23 cellular contexts compared by ENCODE assay signal in genomic region chr9:97997330-97998276, GRCh38. TPM values are rescaled to one million over a fixed set of nuclear protein-coding genes. Genes with fewer than 3 reads are reported as not detected.
DNase-seq lines count a peak whose midpoint lies in the region; ATAC-seq and TF ChIP-seq lines count a peak whose summit lies in the region.
"Had no signal": no experiment of that assay in that cellular context is flagged by ENCODE, and none has a peak within 500 bp of the region (broad histone marks: within the 10 kb centered on the region; RNA-seq: fewer than 3 reads in every experiment).

No MANE protein-coding gene starts in this region.

- H2AFZ ChIP-seq in SK-N-SH (ENCODE audit: low read depth) = no peak overlapping the region
- H2AFZ ChIP-seq in Karpas-422 (ENCODE audit: low read length) = no peak overlapping the region

- no peak overlapping the region for H3K9ac ChIP-seq in SK-N-SH
- H3K9ac ChIP-seq in Karpas-422 (ENCODE audit: low read length) = no peak overlapping the region

- H3K36me3 Mint-ChIP-seq in osteocyte (ENCODE audit: unreplicated experiment) = peaks cover 26% of the 10 kb centered on the region

- H3K9me2 ChIP-seq in SK-N-SH (no peaks in the 10 kb centered on the region), Karpas-422 (replicated peaks; ENCODE audit: insufficient read depth, low read length) (no peaks in the 10 kb centered on the region)

- 96% methylated on average over 3 of the region's 3 CpGs for WGBS in SK-N-SH (ENCODE audit: low lambda C conversion rate)

- H3F3A ChIP-seq in SK-N-SH (replicated peaks; ENCODE audit: insufficient read depth) = peaks cover 12% of the 10 kb centered on the region

- H3K27me3 ChIP-seq in SK-N-SH (ENCODE audit: insufficient read depth) = no peaks in the 10 kb centered on the region
- no peaks in the 10 kb centered on the region for H3K27me3 ChIP-seq in Karpas-422 (ENCODE audit: low read length)

- POLR2A ChIA-PET in SK-N-SH (lab: Yijun Ruan, JAX) = interaction anchor here (1.0 kb wide), 1 partner anchor 10 kb away, joined by 3 read pairs; no protein-coding TSS in a partner anchor

- TF ChIP-seq CTCF in SK-N-SH (IDR thresholded peaks at IDR 0.05) (no peak), choroid plexus epithelial cell (conservative IDR thresholded peaks at IDR 0.05; ENCODE audit: low read depth, low read length) (no peak), osteocyte (IDR thresholded peaks at IDR 0.05) (no peak)

- no peak for DNase-seq in SK-N-SH
- DNase-seq in Karpas-422 = no peak
- peak; percentile 20 for DNase-seq in choroid plexus epithelial cell (ENCODE audit: low read depth)
- no peak for DNase-seq in osteocyte (ENCODE audit: extremely low spot score, unreplicated experiment)
- no peak for DNase-seq in D341Med (ENCODE audit: low spot score)
- DNase-seq: activated CD4-positive, alpha-beta T cell treated with anti-CD3 and anti-CD28 coated beads for 36 hours; DMS79; hypothalamus; NCI-H1092; NCI-H187 treated with DMSO at 0.1 percent for 48 hours; nephron progenitor cell had no signal

- H3K9me3 Mint-ChIP-seq in osteocyte (ENCODE audit: unreplicated experiment) = no peaks in the 10 kb centered on the region
- H3K9me3 Mint-ChIP-seq: activated naive CD4-positive, alpha-beta T cell treated with anti-CD3 and anti-CD28 coated beads, Interleukin-2, amount 50 U/mL, for 24 hours; nephron progenitor cell had no signal

- H3K9me3 ChIP-seq in SK-N-SH (no peaks in the 10 kb centered on the region), Karpas-422 (ENCODE audit: low read length) (no peaks in the 10 kb centered on the region)

- ATAC-seq in SK-N-SH treated with all-trans-retinoic acid at 6 μM for 48 hours (no peak), HG02571 (IDR thresholded peaks at IDR 0.05; ENCODE audit: unreplicated experiment) (no peak), GM18861 (IDR thresholded peaks at IDR 0.05; ENCODE audit: unreplicated experiment) (no peak)
- ATAC-seq: activated CD4-positive, alpha-beta T cell treated with anti-CD3 and anti-CD28 coated beads for 36 hours; sciatic nerve had no signal

- H3K4me3 ChIP-seq in SK-N-SH (ENCODE audit: low read depth in 2 of 2, low read length in 1 of 2) = no peak overlapping the region
- no peak overlapping the region for H3K4me3 ChIP-seq in Karpas-422 (ENCODE audit: low read length)
- no peak overlapping the region for H3K4me3 ChIP-seq in choroid plexus epithelial cell (ENCODE audit: low read depth, low read length)
- H3K4me3 ChIP-seq: SK-N-MC had no signal

- H3K27me3 Mint-ChIP-seq in osteocyte (ENCODE audit: unreplicated experiment) = no peaks in the 10 kb centered on the region
- H3K27me3 Mint-ChIP-seq: activated CD4-positive, alpha-beta T cell treated with anti-CD3 and anti-CD28 coated beads for 36 hours; activated naive CD4-positive, alpha-beta T cell treated with anti-CD3 and anti-CD28 coated beads, Interleukin-2, amount 50 U/mL, for 24 hours had no signal

- H3K4me1 Mint-ChIP-seq in osteocyte (ENCODE audit: unreplicated experiment) = peaks cover 21% of the 10 kb centered on the region

- no peak overlapping the region for H3K4me3 Mint-ChIP-seq in osteocyte (ENCODE audit: unreplicated experiment)
- H3K4me3 Mint-ChIP-seq: activated CD4-positive, alpha-beta T cell treated with anti-CD3 and anti-CD28 coated beads for 36 hours; activated naive CD4-positive, alpha-beta T cell treated with anti-CD3 and anti-CD28 coated beads, Interleukin-2, amount 50 U/mL, for 24 hours; nephron progenitor cell had no signal

- TF ChIP-seq EP300 in SK-N-SH (IDR thresholded peaks at IDR 0.05; ENCODE audit: borderline replicate concordance in 1 of 2, low read depth in 1 of 2, low read length in 1 of 2) = no peak

- peak overlapping the region in 1 of 2 experiments; percentile 9; a peak in 2 of 4 replicates for H3K27ac ChIP-seq in SK-N-SH (ENCODE audit: low read depth in 2 of 2, low read length in 1 of 2)
- peak overlapping the region; percentile 39 for H3K27ac ChIP-seq in Karpas-422 (ENCODE audit: low read length)
- H3K27ac ChIP-seq: RWPE1, SK-N-MC had no signal

- H3K4me1 ChIP-seq in SK-N-SH (ENCODE audit: control insufficient read depth in 1 of 2, insufficient read depth in 2 of 2, low read depth in 1 of 2, low read length in 1 of 2) (no peaks in the 10 kb centered on the region), Karpas-422 (ENCODE audit: low read length) (peaks cover 65% of the 10 kb centered on the region)

- H3K4me2 ChIP-seq in SK-N-SH (peak overlapping the region; percentile 18; the same call in 1 of the 2 replicates), Karpas-422 (ENCODE audit: low read depth, low read length, poor library complexity, severe bottlenecking) (no peak overlapping the region)

- H3K36me3 ChIP-seq in SK-N-SH (replicated peaks in 1 of 2; ENCODE audit: control insufficient read depth in 1 of 2, insufficient read depth in 2 of 2, low read length in 1 of 2) (peaks cover 48 to 51% of the 10 kb centered on the region in 2 experiments), Karpas-422 (ENCODE audit: insufficient read depth, low read length) (peaks cover 76% of the 10 kb centered on the region)

- H3K27ac Mint-ChIP-seq in osteocyte (ENCODE audit: unreplicated experiment) = peak overlapping the region; percentile 41
- H3K27ac Mint-ChIP-seq: nephron progenitor cell had no signal

- peaks cover 97% of the 10 kb centered on the region for H3K79me2 ChIP-seq in SK-N-SH (ENCODE audit: insufficient read depth)
- H3K79me2 ChIP-seq in Karpas-422 (ENCODE audit: low read length) = peaks cover 94% of the 10 kb centered on the region

- CTCF ChIA-PET in SK-N-SH (lab: Yijun Ruan, JAX) = interaction anchor here (0.8 to 2.3 kb wide), 5 partner anchors 10 to 799 kb away, joined by 3 to 13 read pairs (median 6); partner anchors contain the start of genes ANKS6, ANP32B and TRMO

- peaks cover 54% of the 10 kb centered on the region for H4K20me1 ChIP-seq in SK-N-SH (ENCODE audit: insufficient read depth)
- peaks cover 5% of the 10 kb centered on the region; the same call in 1 of the 2 replicates for H4K20me1 ChIP-seq in Karpas-422 (ENCODE audit: insufficient read depth, low read depth, low read length)

- TF ChIP-seq RAD21 in SK-N-SH (IDR thresholded peaks at IDR 0.05; ENCODE audit: low read length) = no peak

TF ChIP-seq in SK-N-SH, 30 proteins besides CTCF, POLR2A, EP300 and RAD21 (continues in another document):
- TF ChIP-seq ELF1 (IDR thresholded peaks at IDR 0.05) = no peak

TF ChIP-seq in SK-N-SH treated with all-trans-retinoic acid at 6 μM for 48 hours, 23 proteins besides CTCF, POLR2A, EP300 and RAD21 (continues in another document):
- no peak for TF ChIP-seq TSHZ2 (CRISPR knock-in tag; IDR thresholded peaks at IDR 0.05)
- no peak for TF ChIP-seq ISL1 (CRISPR knock-in tag; IDR thresholded peaks at IDR 0.05)
- no peak for TF ChIP-seq ZNF70 (CRISPR knock-in tag; IDR thresholded peaks at IDR 0.05)
- TF ChIP-seq RARB (CRISPR knock-in tag; IDR thresholded peaks at IDR 0.05) = no peak
- TF ChIP-seq ESRRG (CRISPR knock-in tag; IDR thresholded peaks at IDR 0.05) = no peak
- no peak for TF ChIP-seq TOX (CRISPR knock-in tag; IDR thresholded peaks at IDR 0.05; ENCODE audit: borderline replicate concordance)
- TF ChIP-seq OSR1 (CRISPR knock-in tag; IDR thresholded peaks at IDR 0.05) = no peak
- TF ChIP-seq ZFP3 (CRISPR knock-in tag; IDR thresholded peaks at IDR 0.05) = no peak
- TF ChIP-seq CSDC2 (CRISPR knock-in tag; IDR thresholded peaks at IDR 0.05) = no peak
- TF ChIP-seq ZNF8 (CRISPR knock-in tag; IDR thresholded peaks at IDR 0.05) = no peak

RNA-seq across cellular contexts. Expression of gene ANP32B, which starts 14.5 kb away (rescaled TPM):
- polyA plus RNA-seq in SK-N-SH (2012; rRNA removed) = 21.6 and 28.4 TPM in 2 replicates
- polyA plus RNA-seq in SK-N-SH (2012; cell fraction: cytosol; rRNA removed) = 42.1 and 66.2 TPM in 2 replicates
- 11.4 and 12.7 TPM in 2 replicates for polyA plus RNA-seq in SK-N-SH (2012; cell fraction: nucleus; rRNA removed)
- total RNA-seq in Karpas-422 (2014; rRNA removed; shearing (Covaris generic); ENCODE audit: low replicate concordance) = 29.1 and 76.3 TPM in 2 replicates
- total RNA-seq in osteocyte = 114 and 117 TPM in 2 replicates

RNA-seq across cellular contexts. Expression of gene NANS, which starts 58.9 kb away (rescaled TPM):
- 53.5 and 61.3 TPM in 2 replicates for polyA plus RNA-seq in SK-N-SH (2012; rRNA removed)
- polyA plus RNA-seq in SK-N-SH (2012; cell fraction: cytosol; rRNA removed) = 48.8 and 53.9 TPM in 2 replicates
- polyA plus RNA-seq in SK-N-SH (2012; cell fraction: nucleus; rRNA removed) = 37.0 and 46.0 TPM in 2 replicates
- 77.9 and 135 TPM in 2 replicates for total RNA-seq in Karpas-422 (2014; rRNA removed; shearing (Covaris generic); ENCODE audit: low replicate concordance)
- 43.4 and 43.9 TPM in 2 replicates for total RNA-seq in osteocyte

RNA-seq across cellular contexts. Expression of gene HEMGN, which starts 59.6 kb away (rescaled TPM):
- not detected in 2 replicates for polyA plus RNA-seq in SK-N-SH (2012; rRNA removed)
- polyA plus RNA-seq in SK-N-SH (2012; cell fraction: cytosol; rRNA removed) = not detected in 2 replicates
- polyA plus RNA-seq in SK-N-SH (2012; cell fraction: nucleus; rRNA removed) = not detected in 2 replicates
- total RNA-seq in Karpas-422 (2014; rRNA removed; shearing (Covaris generic); ENCODE audit: low replicate concordance) = not detected in 2 replicates
- total RNA-seq in osteocyte = not detected in 2 replicates
- total RNA-seq: A172, epithelial cell of proximal tubule, H1, LHCN-M2 had no signal
- polyA plus RNA-seq: H1, urinary bladder had no signal
